Comparison of ENCODE assay signal across 26 cellular contexts in genomic region chr19:30287973-30288372, GRCh38.
"Had no signal": no experiment of that assay in that cellular context is flagged by ENCODE, and none has a peak within 500 bp of the region (broad histone marks: within the 10 kb centered on the region; RNA-seq: fewer than 3 reads in every experiment).

No MANE protein-coding gene starts in this region.

- H3K36me3 ChIP-seq: stomach, suprapubic skin, thoracic aorta, thyroid gland, tibial artery, tibial nerve, transverse colon, upper lobe of left lung, upper lobe of right lung, uterus, vagina had no signal

- H3K27me3 ChIP-seq: stomach, testis, thyroid gland, tibial artery, tibial nerve, transverse colon, upper lobe of left lung, upper lobe of right lung, uterus, vagina had no signal

- H3K27ac ChIP-seq: stomach, suprapubic skin, testis, thoracic aorta, thyroid gland, tibial artery, transverse colon, upper lobe of left lung, upper lobe of right lung, uterus, vagina had no signal

- ATAC-seq: stimulated activated effector memory CD8-positive, alpha-beta T cell treated with anti-CD3 and anti-CD28 coated beads, Interleukin-12 subunit alpha, Interleukin-12 subunit beta, amount 100 ng/mL, for 72 hours; stimulated activated memory B cell treated with anti-CD40 and anti-IgM and Interleukin-4, amounts not matched to agents 10 μg/mL and 1 μg/mL and 100 μg/mL, for 72 hours; stimulated activated naive B cell treated with anti-CD40 and anti-IgM and Interleukin-4, amounts not matched to agents 10 μg/mL and 1 μg/mL and 100 μg/mL, for 72 hours; stimulated activated naive CD8-positive, alpha-beta T cell treated with anti-CD3 and anti-CD28 coated beads, Interleukin-15, amount 100 ng/mL, for 72 hours; stimulated activated naive CD8-positive, alpha-beta T cell treated with anti-CD3 and anti-CD28 coated beads, Interleukin-15, Interleukin-2, amounts not matched to agents 100 U/mL and 50 U/mL, for 24 hours; upper lobe of right lung had no signal

- H3K4me1 ChIP-seq: stomach, suprapubic skin, testis, thyroid gland, tibial artery, transverse colon, upper lobe of left lung, upper lobe of right lung, uterus, vagina had no signal

- H3K4me3 ChIP-seq: stomach, suprapubic skin, testis, thoracic aorta, thyroid gland, tibial artery, tibial nerve, transverse colon, upper lobe of left lung, upper lobe of right lung, uterus, vagina had no signal

- H3K9me3 ChIP-seq: suprapubic skin, testis, thoracic aorta, thyroid gland, tibial artery, tibial nerve, transverse colon, upper lobe of left lung, upper lobe of right lung, uterus, vagina had no signal

- DNase-seq: stimulated activated CD4-positive, alpha-beta T cell treated with anti-CD3 and anti-CD28 coated beads, Interleukin-2, amount 100 ng/mL, for 48 hours; stimulated activated CD4-positive, alpha-beta T cell treated with anti-CD3 and anti-CD28 coated beads, Interleukin-4, amount 100 ng/mL, for 1 hour; stimulated activated CD4-positive, alpha-beta T cell treated with anti-CD3 and anti-CD28 coated beads, Interleukin-4, amount 100 ng/mL, for 24 hours; stimulated activated CD4-positive, alpha-beta T cell treated with anti-CD3 and anti-CD28 coated beads, Interleukin-4, amount 100 ng/mL, for 4 hours; stimulated activated CD8-positive, alpha-beta memory T cell treated with anti-CD3 and anti-CD28 coated beads, Interleukin-4, amount 100 ng/mL, for 48 hours; stimulated activated naive B cell treated with anti-CD40 and anti-IgM and Interleukin-4, amounts not matched to agents 10 μg/mL and 1 μg/mL and 100 μg/mL, for 72 hours; stimulated activated naive CD4-positive, alpha-beta T cell; stimulated activated naive CD4-positive, alpha-beta T cell treated with Interleukin-2 at 50 U/mL for 16 hours; stimulated activated naive CD8-positive, alpha-beta T cell treated with anti-CD3 and anti-CD28 coated beads, Interleukin-15, amount 100 ng/mL, for 72 hours; stimulated activated naive CD8-positive, alpha-beta T cell treated with anti-CD3 and anti-CD28 coated beads, Interleukin-15, Interleukin-2, amounts not matched to agents 100 U/mL and 50 U/mL, for 24 hours; stomach; substantia nigra; testis; thyroid gland; tibial artery; transverse colon; trophoblast cell; upper lobe of left lung; upper lobe of right lung; uterus had no signal
